ENCODE assay signal across 8 cellular contexts in genomic region chr17:39198186-39198566, GRCh38. TPM values are rescaled to one million over a fixed set of nuclear protein-coding genes. Genes with fewer than 3 reads are reported as not detected.
DNase-seq lines count a peak whose midpoint lies in the region; ATAC-seq and TF ChIP-seq lines count a peak whose summit lies in the region.

No MANE protein-coding gene starts in this region.

- peaks cover 29% of the 10 kb centered on the region for H3K36me3 Mint-ChIP-seq in stimulated activated memory B cell treated with anti-CD40 and anti-IgM and Interleukin-4, amounts not matched to agents 10 μg/mL and 1 μg/mL and 100 μg/mL, for 72 hours

- peaks cover 24% of the 10 kb centered on the region for H3K4me1 ChIP-seq in SJSA1 (replicated peaks)

- DNase-seq in NOMO-1 treated with DMSO at 0.1 percent for 48 hours (lab: John Stamatoyannopoulos, UW; ENCODE audit: unreplicated experiment) (peak; percentile 29), NOMO-1 (lab: John Stamatoyannopoulos, UW; ENCODE audit: unreplicated experiment in 2 of 2) (no peak), SJSA1 (ENCODE audit: low read depth in 1 of 2, low spot score in 2 of 2) (no peak), fibroblast of mammary gland (ENCODE audit: low read depth) (no peak), SW480 (ENCODE audit: low spot score) (no peak), SHP77 treated with DMSO at 0.1 percent for 48 hours (lab: John Stamatoyannopoulos, UW) (no peak)

- peak overlapping the region; percentile 87 for H3K4me3 Mint-ChIP-seq in stimulated activated memory B cell treated with anti-CD40 and anti-IgM and Interleukin-4, amounts not matched to agents 10 μg/mL and 1 μg/mL and 100 μg/mL, for 72 hours

- peak overlapping the region; percentile 65 for H3K27ac Mint-ChIP-seq in stimulated activated memory B cell treated with anti-CD40 and anti-IgM and Interleukin-4, amounts not matched to agents 10 μg/mL and 1 μg/mL and 100 μg/mL, for 72 hours

- no peaks in the 10 kb centered on the region for H3K27me3 ChIP-seq in SJSA1 (replicated peaks)

- H3K4me3 ChIP-seq in SJSA1 (peak overlapping the region; percentile 64), fibroblast of mammary gland (ENCODE audit: control insufficient read depth, low read depth, low read length) (peak overlapping the region; percentile 73)

- H3K27me3 Mint-ChIP-seq in stimulated activated memory B cell treated with anti-CD40 and anti-IgM and Interleukin-4, amounts not matched to agents 10 μg/mL and 1 μg/mL and 100 μg/mL, for 72 hours, result no peaks in the 10 kb centered on the region

- H3K4me1 Mint-ChIP-seq in stimulated activated memory B cell treated with anti-CD40 and anti-IgM and Interleukin-4, amounts not matched to agents 10 μg/mL and 1 μg/mL and 100 μg/mL, for 72 hours, result peaks cover 52% of the 10 kb centered on the region

- no peaks in the 10 kb centered on the region for H3K9me3 ChIP-seq in SJSA1 (replicated peaks)

- peaks cover 33% of the 10 kb centered on the region for H3K36me3 ChIP-seq in SJSA1

- no peak for TF ChIP-seq CTCF in fibroblast of mammary gland (conservative IDR thresholded peaks at IDR 0.05; ENCODE audit: control insufficient read depth, insufficient read depth, low read depth, low read length)

- no peak overlapping the region for H3K27ac ChIP-seq in SJSA1

- no peak for ATAC-seq in stimulated activated memory B cell treated with anti-CD40 and anti-IgM and Interleukin-4, amounts not matched to agents 10 μg/mL and 1 μg/mL and 100 μg/mL, for 72 hours
- ATAC-seq in HG02938 (IDR thresholded peaks at IDR 0.05; ENCODE audit: unreplicated experiment), result no peak

- H3K9me3 Mint-ChIP-seq in stimulated activated memory B cell treated with anti-CD40 and anti-IgM and Interleukin-4, amounts not matched to agents 10 μg/mL and 1 μg/mL and 100 μg/mL, for 72 hours, result no peaks in the 10 kb centered on the region

RNA-seq across cellular contexts. Expression of gene CACNB1, which starts 0.7 kb away (rescaled TPM):
- 0.94 and 2.9 TPM in 2 replicates for total RNA-seq in SJSA1 (2014; rRNA removed; shearing (Covaris generic))

RNA-seq across cellular contexts. Expression of gene RPL19, which starts 1.9 kb away (rescaled TPM):
- 1,822 and 2,517 TPM in 2 replicates for total RNA-seq in SJSA1 (2014; rRNA removed; shearing (Covaris generic))

RNA-seq across cellular contexts. Expression of gene STAC2, which starts 27.6 kb away (rescaled TPM):
- not detected in 2 replicates for total RNA-seq in SJSA1 (2014; rRNA removed; shearing (Covaris generic))

RNA-seq across cellular contexts. Expression of gene ARL5C, which starts 32.2 kb away (rescaled TPM):
- total RNA-seq in SJSA1 (2014; rRNA removed; shearing (Covaris generic)), result not detected in 2 replicates

RNA-seq across cellular contexts. Expression of gene PLXDC1, which starts 46.7 kb away (rescaled TPM):
- not detected in 2 replicates for total RNA-seq in SJSA1 (2014; rRNA removed; shearing (Covaris generic))
